12 cellular contexts compared by ENCODE assay signal in the genomic region with DNA sequence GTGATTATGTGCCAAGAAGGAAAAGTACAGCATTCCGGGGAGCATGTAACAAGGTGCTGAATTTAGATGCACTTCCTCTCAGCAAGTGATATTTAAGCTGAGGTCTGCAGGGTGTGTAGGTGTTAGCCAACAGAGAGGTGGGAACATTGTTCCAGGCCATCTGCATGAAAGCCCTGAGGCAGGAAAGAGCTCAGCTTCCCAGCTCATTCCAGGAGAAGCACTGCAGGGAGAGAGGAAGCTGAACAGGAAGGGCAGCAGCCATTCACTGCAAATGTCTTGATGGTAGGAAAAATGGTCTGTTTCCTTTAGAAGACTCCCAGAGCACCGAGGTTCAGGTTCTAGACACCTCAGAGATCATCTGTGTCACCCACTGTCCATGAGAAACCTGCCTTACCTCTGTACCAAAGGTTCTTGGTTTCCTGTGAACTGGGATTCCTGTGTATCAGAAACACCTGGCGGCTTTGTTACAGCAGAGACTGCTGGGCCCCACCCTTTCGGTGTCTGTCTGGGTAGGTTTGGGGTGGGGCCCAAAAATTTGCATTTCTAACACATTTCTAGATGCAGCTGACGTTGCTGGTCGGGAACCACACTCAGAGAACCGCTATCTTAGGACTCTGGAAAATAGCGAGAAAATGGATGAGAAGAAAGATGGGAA.
A peak's percentile ranks its signal among the peaks of the same experiment; 100 is the strongest.
DNase-seq lines count a peak whose midpoint lies in the region; ATAC-seq and TF ChIP-seq lines count a peak whose summit lies in the region.
"Had no signal": no experiment of that assay in that cellular context is flagged by ENCODE, and none has a peak within 500 bp of the region (broad histone marks: within the 10 kb centered on the region; RNA-seq: fewer than 3 reads in every experiment).

No MANE protein-coding gene starts in this region.

- H3K4me3 Mint-ChIP-seq in T-helper 17 cell, result no peak overlapping the region
- H3K4me3 Mint-ChIP-seq: CD14-positive monocyte had no signal

- H3K27ac ChIP-seq in foreskin keratinocyte, result peak overlapping the region; percentile 46
- H3K27ac ChIP-seq in stomach, result no peak overlapping the region
- no peak overlapping the region for H3K27ac ChIP-seq in ascending aorta
- H3K27ac ChIP-seq: tibial artery had no signal

- peak overlapping the region; percentile 72 for H3K27ac Mint-ChIP-seq in T-helper 17 cell

- 75 to 88% (median 79%) methylated on average over 8 of the region's 8 CpGs for WGBS in stomach, 5 donors

- H3K4me1 ChIP-seq in foreskin keratinocyte (peaks cover 16% of the 10 kb centered on the region), stomach (peaks cover 0 to 9% (median 3%) of the 10 kb centered on the region in 4 donors), ascending aorta (no peaks in the 10 kb centered on the region)

- peaks cover 0 to 39% (median 34%) of the 10 kb centered on the region in 4 donors for H3K36me3 ChIP-seq in stomach
- peaks cover 0 to 36% of the 10 kb centered on the region in 2 donors for H3K36me3 ChIP-seq in ascending aorta

- H3K4me3 ChIP-seq in stomach, result no peak overlapping the region
- H3K4me3 ChIP-seq in ascending aorta, result no peak overlapping the region
- H3K4me3 ChIP-seq: tibial artery had no signal

- ATAC-seq in T-helper 17 cell (peak; percentile 31), foreskin keratinocyte (peak; percentile 83)
- ATAC-seq: left cardiac atrium had no signal

- intact Hi-C loops in stomach (cut with DNase I; ENCODE audit: low total_unique reads), result no loop called here
- intact Hi-C loops in ascending aorta (cut with DNase I), result no loop called here

- no peak for TF ChIP-seq EP300 in stomach (IDR thresholded peaks at IDR 0.05)

- H3K36me3 Mint-ChIP-seq in T-helper 17 cell (ENCODE audit: low read depth), result peaks cover 2% of the 10 kb centered on the region

- peaks cover 18% of the 10 kb centered on the region for H3K4me1 Mint-ChIP-seq in T-helper 17 cell

- TF ChIP-seq CTCF in foreskin keratinocyte (conservative IDR thresholded peaks at IDR 0.05), result no peak
- TF ChIP-seq CTCF in stomach (IDR thresholded peaks at IDR 0.05), result no peak
- no peak for TF ChIP-seq CTCF in ascending aorta (IDR thresholded peaks at IDR 0.05)

- H3K9me3 ChIP-seq in T-helper 17 cell (ENCODE audit: control insufficient read depth, low read length, poor library complexity, severe bottlenecking), result peaks cover 2% of the 10 kb centered on the region
- no peaks in the 10 kb centered on the region for H3K9me3 ChIP-seq in stomach
- H3K9me3 ChIP-seq in ascending aorta, result no peaks in the 10 kb centered on the region
- H3K9me3 ChIP-seq: tibial artery had no signal

- H3K27me3 Mint-ChIP-seq in T-helper 17 cell, result no peaks in the 10 kb centered on the region

- in situ Hi-C loops in G401 (cut with HindIII; ENCODE audit: low sequenced_read_pairs), result no loop called here

- DNase-seq in A172 (ENCODE audit: low spot score), result peak; percentile 26
- DNase-seq in G401 (ENCODE audit: low spot score), result peak; percentile 85
- DNase-seq in T-helper 17 cell, result no peak
- peak; percentile 58 to 78 for DNase-seq in foreskin keratinocyte
- DNase-seq in stomach, result no peak
- no peak for DNase-seq in retina
- no peak for DNase-seq in activated naive CD4-positive, alpha-beta T cell treated with Interleukin-2 at 50 U/mL for 16 hours
- DNase-seq in ascending aorta (ENCODE audit: low spot score in 2 of 2), result no peak
- DNase-seq: left cardiac atrium, NCI-H1092, tibial artery had no signal

- no peak for TF ChIP-seq POLR2A in stomach (IDR thresholded peaks at IDR 0.05)

- H3K27me3 ChIP-seq in foreskin keratinocyte, result no peaks in the 10 kb centered on the region
- H3K27me3 ChIP-seq in stomach, result no peaks in the 10 kb centered on the region
- no peaks in the 10 kb centered on the region for H3K27me3 ChIP-seq in ascending aorta
- H3K27me3 ChIP-seq: tibial artery had no signal

Comparison
In these comparisons a context has a peak if more than half of its experiments do, and no peak if none do; other contexts are left out.
1. DNase-seq: peak in A172 (single experiment), G401 (single experiment) and foreskin keratinocyte (2 of 2); none in T-helper 17 cell (0 of 3), stomach (single experiment), retina (single experiment), activated naive CD4-positive, alpha-beta T cell treated with Interleukin-2 at 50 U/mL for 16 hours (single experiment) and ascending aorta (0 of 2).